ENCODE assay signal across 9 cellular contexts in genomic region chr7:132614428-132615076, GRCh38. TPM values are rescaled to one million over a fixed set of nuclear protein-coding genes. Genes with fewer than 3 reads are reported as not detected.
A peak's percentile ranks its signal among the peaks of the same experiment; 100 is the strongest.
DNase-seq lines count a peak whose midpoint lies in the region; ATAC-seq, FAIRE-seq and TF ChIP-seq lines count a peak whose summit lies in the region.
"Had no signal": no experiment of that assay in that cellular context is flagged by ENCODE, and none has a peak within 500 bp of the region (broad histone marks: within the 10 kb centered on the region; RNA-seq: fewer than 3 reads in every experiment).

No MANE protein-coding gene starts in this region.

- H3K4me3 Mint-ChIP-seq in stimulated activated naive CD8-positive, alpha-beta T cell treated with anti-CD3 and anti-CD28 coated beads, Interleukin-15, Interleukin-2, amounts not matched to agents 100 ng/mL and 50 ng/mL, for 24 hours: peak overlapping the region; percentile 44
- H3K4me3 Mint-ChIP-seq in CD8-positive, alpha-beta memory T cell: peak overlapping the region in 1 of 7 donors; percentile 45

- H3K36me3 Mint-ChIP-seq in stimulated activated naive CD8-positive, alpha-beta T cell treated with anti-CD3 and anti-CD28 coated beads, Interleukin-15, Interleukin-2, amounts not matched to agents 100 ng/mL and 50 ng/mL, for 24 hours (ENCODE audit: low read depth): no peaks in the 10 kb centered on the region
- H3K36me3 Mint-ChIP-seq in CD8-positive, alpha-beta memory T cell: peaks cover 0 to 2% (median 0%) of the 10 kb centered on the region in 3 donors

- in situ Hi-C loops in K562 (cut with MboI): no loop called here

- no peak for FAIRE-seq in K562 (lab: Jason Lieb, UNC)
- FAIRE-seq: GM12878 had no signal

- peaks cover 14% of the 10 kb centered on the region for H3K27me3 Mint-ChIP-seq in stimulated activated naive CD8-positive, alpha-beta T cell treated with anti-CD3 and anti-CD28 coated beads, Interleukin-15, Interleukin-2, amounts not matched to agents 100 ng/mL and 50 ng/mL, for 24 hours
- H3K27me3 Mint-ChIP-seq in CD8-positive, alpha-beta memory T cell: peaks cover 27 to 34% of the 10 kb centered on the region in 2 donors

- no peak for TF ChIP-seq RAD21 in K562 (CRISPR knock-in tag; conservative IDR thresholded peaks at IDR 0.05 in 1 of 2, IDR thresholded peaks at IDR 0.05 in 1 of 2)

- ATAC-seq in stimulated activated naive CD8-positive, alpha-beta T cell treated with anti-CD3 and anti-CD28 coated beads, Interleukin-15, Interleukin-2, amounts not matched to agents 100 U/mL and 50 U/mL, for 24 hours: no peak
- ATAC-seq in K562 (peak; percentile 55), GM19395 (IDR thresholded peaks at IDR 0.05; ENCODE audit: unreplicated experiment) (no peak)
- ATAC-seq: GM12878 had no signal

- H3K4me3 ChIP-seq in K562 (no peak overlapping the region), thyroid gland (replicated peaks in 1 of 3) (no peak overlapping the region)
- no peak overlapping the region for H3K4me3 ChIP-seq in CD8-positive, alpha-beta memory T cell (ENCODE audit: low read length)
- H3K4me3 ChIP-seq: GM12878 had no signal

- H3K9me1 ChIP-seq in K562 (ENCODE audit: control insufficient read depth, insufficient read depth, low read length): no peaks in the 10 kb centered on the region

- TF ChIP-seq POLR2A in K562 (conservative IDR thresholded peaks at IDR 0.05): no peak
- no peak for TF ChIP-seq POLR2A in thyroid gland (IDR thresholded peaks at IDR 0.05)

- H3K36me3 ChIP-seq in K562 (ENCODE audit: control insufficient read depth, insufficient read depth, low read length): no peaks in the 10 kb centered on the region
- H3K36me3 ChIP-seq in thyroid gland: no peaks in the 10 kb centered on the region
- no peaks in the 10 kb centered on the region for H3K36me3 ChIP-seq in CD8-positive, alpha-beta memory T cell (ENCODE audit: insufficient read depth, low read length)

- H3K4me1 Mint-ChIP-seq in stimulated activated naive CD8-positive, alpha-beta T cell treated with anti-CD3 and anti-CD28 coated beads, Interleukin-15, Interleukin-2, amounts not matched to agents 100 ng/mL and 50 ng/mL, for 24 hours (ENCODE audit: low read depth): peaks cover 3% of the 10 kb centered on the region
- H3K4me1 Mint-ChIP-seq in CD8-positive, alpha-beta memory T cell: peaks cover 4 to 9% (median 5%) of the 10 kb centered on the region in 3 donors

- H3K9me3 ChIP-seq in K562 (replicated peaks; ENCODE audit: control insufficient read depth, insufficient read depth, low read depth, low read length): no peaks in the 10 kb centered on the region
- H3K9me3 ChIP-seq in thyroid gland: no peaks in the 10 kb centered on the region
- H3K9me3 ChIP-seq in CD8-positive, alpha-beta memory T cell (ENCODE audit: low read length): no peaks in the 10 kb centered on the region

- POLR2A ChIA-PET in K562 (lab: Yijun Ruan, JAX): interaction anchor here (2.2 kb wide), 1 partner anchor 10 kb away, joined by 8 read pairs; no protein-coding TSS in a partner anchor
- POLR2A ChIA-PET in CD8-positive, alpha-beta memory T cell (lab: Charles Lee): no interaction called here

- TF ChIP-seq CTCF in K562 (IDR thresholded peaks at IDR 0.05 in 2 of 3, conservative IDR thresholded peaks at IDR 0.05 in 1 of 3; ENCODE audit: insufficient read depth in 2 of 3, low read depth in 1 of 3, low read length in 3 of 3) (no peak), thyroid gland (IDR thresholded peaks at IDR 0.05) (peak in 1 of 6 experiments; percentile 20)

- H4K20me1 ChIP-seq in K562 (replicated peaks; ENCODE audit: control insufficient read depth, insufficient read depth, low read length): no peaks in the 10 kb centered on the region

- DNase-seq in stimulated activated naive CD8-positive, alpha-beta T cell treated with anti-CD3 and anti-CD28 coated beads, Interleukin-15, Interleukin-2, amounts not matched to agents 100 U/mL and 50 U/mL, for 24 hours: no peak
- DNase-seq in K562 (ENCODE audit: extremely low read depth in 1 of 4, low spot score in 3 of 4): peak in 1 of 4 experiments; percentile 7
- peak; percentile 13 for DNase-seq in kidney glomerular epithelial cell (lab: John Stamatoyannopoulos, UW)
- DNase-seq in thyroid gland: peak; percentile 16 to 21
- DNase-seq in CD8-positive, alpha-beta memory T cell: no peak
- no peak for DNase-seq in cerebellum (ENCODE audit: low spot score)

- no peak overlapping the region for H3K9ac ChIP-seq in K562 (ENCODE audit: insufficient read depth in 1 of 2, low read depth in 2 of 2, low read length in 2 of 2)

- H3K9me3 Mint-ChIP-seq in stimulated activated naive CD8-positive, alpha-beta T cell treated with anti-CD3 and anti-CD28 coated beads, Interleukin-15, Interleukin-2, amounts not matched to agents 100 ng/mL and 50 ng/mL, for 24 hours: no peaks in the 10 kb centered on the region
- no peaks in the 10 kb centered on the region for H3K9me3 Mint-ChIP-seq in CD8-positive, alpha-beta memory T cell

- H3K79me2 ChIP-seq in K562 (ENCODE audit: control insufficient read depth, insufficient read depth, low read length): no peaks in the 10 kb centered on the region

- H3K27me3 ChIP-seq in K562 (ENCODE audit: control insufficient read depth in 2 of 2, insufficient read depth in 2 of 2, low read length in 2 of 2) (peaks cover 29 to 48% of the 10 kb centered on the region in 2 experiments), thyroid gland (no peaks in the 10 kb centered on the region)
- no peaks in the 10 kb centered on the region for H3K27me3 ChIP-seq in CD8-positive, alpha-beta memory T cell (ENCODE audit: insufficient read depth, low read length, poor library complexity, severe bottlenecking)

- no peak overlapping the region for H2AFZ ChIP-seq in K562 (ENCODE audit: low read depth, low read length)

- under 1% methylated on average over 19 of the region's 19 CpGs for WGBS in K562 (ENCODE audit: insufficient coverage, low coverage, missing lambda C conversion rate)
- WGBS in thyroid gland, 2 donors: 23 to 24% methylated on average over 19 of the region's 19 CpGs

- no TSS peak for BruUV-seq in K562 (replicated peaks; lab: Mats Ljungman, UMichigan)

- intact Hi-C loops in K562 (cut with micrococcal nuclease) (no loop called here), thyroid gland (cut with DNase I) (no loop called here)

- TF ChIP-seq EP300 in K562 (IDR thresholded peaks at IDR 0.05; ENCODE audit: low read length): no peak

- H3K27ac ChIP-seq in K562 (ENCODE audit: extremely low read depth, low read depth, low read length): no peak overlapping the region
- no peak overlapping the region for H3K27ac ChIP-seq in thyroid gland
- no peak overlapping the region for H3K27ac ChIP-seq in CD8-positive, alpha-beta memory T cell (ENCODE audit: low read depth, low read length)

- H3K4me2 ChIP-seq in K562 (ENCODE audit: insufficient read depth, low read length): no peak overlapping the region

- CTCF ChIA-PET in K562 (lab: Yijun Ruan, JAX; ENCODE audit: low intra/inter-chr PET ratio): no interaction called here
- CTCF ChIA-PET in CD8-positive, alpha-beta memory T cell (lab: Charles Lee): no interaction called here

- H3K4me1 ChIP-seq in K562 (replicated peaks in 1 of 2; ENCODE audit: control insufficient read depth in 2 of 2, insufficient read depth in 2 of 2, low read length in 2 of 2) (peaks cover 0 to 4% of the 10 kb centered on the region in 2 experiments; a peak in 1 of 5 replicates), thyroid gland (peaks cover 0 to 3% of the 10 kb centered on the region in 2 donors)
- H3K4me1 ChIP-seq in CD8-positive, alpha-beta memory T cell (ENCODE audit: insufficient read depth, low read length): no peaks in the 10 kb centered on the region

- H3K27ac Mint-ChIP-seq in stimulated activated naive CD8-positive, alpha-beta T cell treated with anti-CD3 and anti-CD28 coated beads, Interleukin-15, Interleukin-2, amounts not matched to agents 100 ng/mL and 50 ng/mL, for 24 hours: no peak overlapping the region
- H3K27ac Mint-ChIP-seq in CD8-positive, alpha-beta memory T cell: peak overlapping the region in 1 of 8 donors; percentile 57

TF ChIP-seq in K562, 482 proteins besides CTCF, POLR2A, EP300 and RAD21 (continues in another document):
- TF ChIP-seq FOXA1 (IDR thresholded peaks at IDR 0.05; ENCODE audit: borderline replicate concordance) (no peak), ZNF134 (CRISPR knock-in tag; conservative IDR thresholded peaks at IDR 0.05) (no peak), ZZZ3 (IDR thresholded peaks at IDR 0.05) (no peak), ETV6 (IDR thresholded peaks at IDR 0.05; ENCODE audit: borderline replicate concordance in 1 of 2, low read depth in 2 of 2, low read length in 1 of 2) (no peak), ETV6 (CRISPR knock-in tag; IDR thresholded peaks at IDR 0.05; ENCODE audit: borderline replicate concordance) (no peak)

RNA-seq across cellular contexts. Expression of gene PLXNA4, which starts 38.3 kb away (rescaled TPM):
- 0.09 and 0.14 TPM in 2 replicates for total RNA-seq in K562 (2011; cell fraction: chromatin; rRNA removed; ENCODE audit: low replicate concordance)
- not detected in 2 replicates for total RNA-seq in K562 (2011; cell fraction: nucleolus; rRNA removed)
- not detected in 2 replicates for total RNA-seq in K562 (2011; cell fraction: nucleoplasm; rRNA removed)
- total RNA-seq in K562 (2014; rRNA removed) (under 0.01 TPM in 1 of 2 replicates, not detected in the other), K562 (2014; rRNA removed; fragmentation: Illumina TruSeq; extraction: Trizol) (not detected in 2 replicates), K562 (2015; rRNA removed; fragmentation: Illumina TruSeq; extraction: Trizol) (not detected in 2 replicates), K562 (2021) (0.04 and 0.09 TPM in 2 replicates), thyroid gland (1 to 10 TPM; 1.3 to 8.3 (median 2.4) TPM), cerebellum (20.4 TPM)
- polyA plus RNA-seq in K562 (2011; rRNA removed) (not detected in 2 replicates), K562 (2014; fragmentation: Illumina TruSeq; extraction: Trizol) (not detected in 2 replicates), K562 (2014; fragmentation: Nextera tagmentation; extraction: Ambion mirVana) (not detected), K562 (2014; rRNA removed) (not detected in 2 replicates)
- 0.09 TPM in 1 of 2 replicates, not detected in the other for polyA plus RNA-seq in K562 (2011; cell fraction: cytosol; rRNA removed)
- polyA plus RNA-seq in K562 (2011; cell fraction: nucleus; rRNA removed): not detected in 2 replicates
- polyA plus RNA-seq in K562 (2012): 0.10 TPM in 1 of 2 replicates, not detected in the other
- 0.03 TPM in 1 of 2 replicates, not detected in the other for polyA minus RNA-seq in K562 (2011; rRNA and poly(A)+ RNA removed)
- not detected in 2 replicates for polyA minus RNA-seq in K562 (2011; cell fraction: cytosol; rRNA and poly(A)+ RNA removed)
- 0.22 TPM in 1 of 2 replicates, not detected in the other for polyA minus RNA-seq in K562 (2011; cell fraction: nucleus; rRNA and poly(A)+ RNA removed)
- total RNA-seq in CD8-positive, alpha-beta memory T cell: under 1 TPM in 1 of 2 experiments, not detected in 1; 0.02 TPM
- 0.05 TPM for polyA plus RNA-seq in CD8-positive, alpha-beta memory T cell
- polyA plus RNA-seq: GM12878 had no signal

Comparison
In these comparisons a context has a peak if more than half of its experiments do, and no peak if none do; other contexts are left out.
1. DNase-seq: peak in kidney glomerular epithelial cell (single experiment) and thyroid gland (2 of 2); none in stimulated activated naive CD8-positive, alpha-beta T cell treated with anti-CD3 and anti-CD28 coated beads, Interleukin-15, Interleukin-2, amounts not matched to agents 100 U/mL and 50 U/mL, for 24 hours (single experiment), CD8-positive, alpha-beta memory T cell (0 of 5) and cerebellum (single experiment).